1 cellular context compared by ENCODE assay signal in genomic region chr6:157858664-157859063, GRCh38. TPM values are rescaled to one million over a fixed set of nuclear protein-coding genes. Genes with fewer than 3 reads are reported as not detected.
"Had no signal": no experiment of that assay in that cellular context is flagged by ENCODE, and none has a peak within 500 bp of the region (broad histone marks: within the 10 kb centered on the region; RNA-seq: fewer than 3 reads in every experiment).

No MANE protein-coding gene starts in this region.

RNA-seq across cellular contexts. Expression of gene SNX9, which starts 35.6 kb away (rescaled TPM):
- total RNA-seq: OCI-LY7 had no signal
